ENCODE assay signal across 8 cellular contexts in genomic region chr2:221529943-221530652, GRCh38. TPM values are rescaled to one million over a fixed set of nuclear protein-coding genes. Genes with fewer than 3 reads are reported as not detected.
DNase-seq lines count a peak whose midpoint lies in the region; ATAC-seq, FAIRE-seq and TF ChIP-seq lines count a peak whose summit lies in the region.

No MANE protein-coding gene starts in this region.

- peak overlapping the region; percentile 77 for H3K27ac Mint-ChIP-seq in T-helper 2 cell treated with Interferon-gamma antibody and Interleukin-4, amounts not matched to agents 5 μg/mL and 100 μg/mL, for 36 hours

- peaks cover 17% of the 10 kb centered on the region for H3K27me3 Mint-ChIP-seq in T-helper 2 cell treated with Interferon-gamma antibody and Interleukin-4, amounts not matched to agents 5 μg/mL and 100 μg/mL, for 36 hours (ENCODE audit: low read depth)

- no peak for TF ChIP-seq POLR2A in upper lobe of left lung (IDR thresholded peaks at IDR 0.05)

- ATAC-seq in Right ventricle myocardium inferior: no peak
- ATAC-seq in upper lobe of left lung (ENCODE audit: low FRiP score in 2 of 2): peak in 1 of 2 donors; percentile 13

- peak overlapping the region; percentile 82 for H3K27ac ChIP-seq in left ventricle myocardium inferior (replicated peaks)
- peak overlapping the region; percentile 13 to 47 (median 26) for H3K27ac ChIP-seq in upper lobe of left lung

- H3K9me3 Mint-ChIP-seq in T-helper 2 cell treated with Interferon-gamma antibody and Interleukin-4, amounts not matched to agents 5 μg/mL and 100 μg/mL, for 36 hours: no peaks in the 10 kb centered on the region

- peak overlapping the region; percentile 68 for H3K4me3 Mint-ChIP-seq in T-helper 2 cell treated with Interferon-gamma antibody and Interleukin-4, amounts not matched to agents 5 μg/mL and 100 μg/mL, for 36 hours

- intact Hi-C loops in left ventricle myocardium inferior (cut with micrococcal nuclease) (no loop called here), Right ventricle myocardium inferior (cut with DNase I) (no loop called here)

- FAIRE-seq in frontal cortex (lab: Jason Lieb, UNC): no peak

- TF ChIP-seq EP300 in upper lobe of left lung (IDR thresholded peaks at IDR 0.05): no peak

- H3K27me3 ChIP-seq in left ventricle myocardium inferior (ENCODE audit: low read depth) (no peaks in the 10 kb centered on the region), upper lobe of left lung (no peaks in the 10 kb centered on the region), H7 (ENCODE audit: control insufficient read depth, insufficient read depth, low read length) (no peaks in the 10 kb centered on the region)

- DNase-seq in left ventricle myocardium inferior (no peak), Right ventricle myocardium inferior (ENCODE audit: missing footprints) (no peak), fibroblast of the conjunctiva (ENCODE audit: low read depth) (peak; percentile 70), upper lobe of left lung (no peak), iPS-NIHi7 (ENCODE audit: extremely low spot score) (no peak), H7 (no peak), frontal cortex (ENCODE audit: low spot score in 2 of 2) (no peak)
- DNase-seq in T-helper 2 cell treated with Interferon-gamma antibody and Interleukin-4, amounts not matched to agents 5 μg/mL and 100 μg/mL, for 36 hours (ENCODE audit: low spot score): no peak

- H3K4me1 Mint-ChIP-seq in T-helper 2 cell treated with Interferon-gamma antibody and Interleukin-4, amounts not matched to agents 5 μg/mL and 100 μg/mL, for 36 hours (ENCODE audit: low read depth): peaks cover 27% of the 10 kb centered on the region

- TF ChIP-seq CTCF in left ventricle myocardium inferior (IDR thresholded peaks at IDR 0.05; ENCODE audit: borderline replicate concordance) (no peak), upper lobe of left lung (IDR thresholded peaks at IDR 0.05) (no peak)

- H3K4me3 ChIP-seq in left ventricle myocardium inferior (peak overlapping the region; percentile 32), upper lobe of left lung (peak overlapping the region in 1 of 4 donors; percentile 5), H7 (ENCODE audit: insufficient read depth, low read depth, low read length) (no peak overlapping the region)

- H3K36me3 ChIP-seq in left ventricle myocardium inferior: no peaks in the 10 kb centered on the region
- no peaks in the 10 kb centered on the region for H3K36me3 ChIP-seq in upper lobe of left lung
- no peaks in the 10 kb centered on the region for H3K36me3 ChIP-seq in H7 (replicated peaks; ENCODE audit: control insufficient read depth, insufficient read depth, low read length)

- no peaks in the 10 kb centered on the region for H3K36me3 Mint-ChIP-seq in T-helper 2 cell treated with Interferon-gamma antibody and Interleukin-4, amounts not matched to agents 5 μg/mL and 100 μg/mL, for 36 hours (ENCODE audit: low read depth)

- 32 to 54% methylated on average over 10 of the region's 10 CpGs for WGBS in upper lobe of left lung, 2 donors

- H3K9me3 ChIP-seq in left ventricle myocardium inferior (replicated peaks) (no peaks in the 10 kb centered on the region), upper lobe of left lung (no peaks in the 10 kb centered on the region)

- peaks cover 60% of the 10 kb centered on the region for H3K4me1 ChIP-seq in left ventricle myocardium inferior
- peaks cover 31 to 44% (median 35%) of the 10 kb centered on the region in 4 donors for H3K4me1 ChIP-seq in upper lobe of left lung

RNA-seq across cellular contexts. Expression of gene EPHA4, which starts 42.0 kb away (rescaled TPM):
- 40.6 TPM for total RNA-seq in left ventricle myocardium inferior
- total RNA-seq in Right ventricle myocardium inferior: 14.2 TPM
- 10 to 100 TPM in 5 of 6 donors, 1 to 10 TPM in 1; 9.5 to 33.5 (median 22.3) TPM for total RNA-seq in upper lobe of left lung
- 9.9 and 20.2 TPM in 2 replicates for total RNA-seq in H7 (2014; rRNA removed; shearing (Covaris generic))
- 158 TPM for total RNA-seq in frontal cortex
